ENCODE assay signal across 9 cellular contexts in the genomic region with DNA sequence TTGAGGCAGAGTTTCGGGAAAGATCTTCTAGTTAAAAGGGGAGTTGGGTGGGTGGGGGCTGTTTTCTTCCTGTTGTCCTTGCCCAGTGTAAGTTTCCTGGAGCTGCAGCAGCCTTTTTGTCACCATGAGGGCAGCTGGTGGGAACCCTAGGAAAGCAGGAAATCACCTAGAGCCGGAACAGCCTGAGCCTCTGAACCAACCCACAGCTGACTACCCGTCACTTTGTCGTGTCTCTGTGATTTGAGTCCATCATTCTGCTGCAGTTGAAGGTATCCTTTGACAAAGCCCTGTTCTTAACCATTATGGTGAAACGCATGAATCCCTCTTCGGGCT. TPM values are rescaled to one million over a fixed set of nuclear protein-coding genes. Genes with fewer than 3 reads are reported as not detected.
DNase-seq lines count a peak whose midpoint lies in the region; ATAC-seq, FAIRE-seq and TF ChIP-seq lines count a peak whose summit lies in the region.
"Had no signal": no experiment of that assay in that cellular context is flagged by ENCODE, and none has a peak within 500 bp of the region (broad histone marks: within the 10 kb centered on the region; RNA-seq: fewer than 3 reads in every experiment).

No MANE protein-coding gene starts in this region.

- peak overlapping the region; percentile 84 to 93 for H3K27ac ChIP-seq in SK-N-SH (ENCODE audit: low read depth in 2 of 2, low read length in 1 of 2)
- H3K27ac ChIP-seq in kidney (ENCODE audit: low read depth in 2 of 2, low read length in 2 of 2), result peak overlapping the region in 1 of 2 donors; percentile 80
- H3K27ac ChIP-seq in suprapubic skin, result peak overlapping the region; percentile 95

- H2AFZ ChIP-seq in SK-N-SH (ENCODE audit: low read depth), result peak overlapping the region; percentile 97; the same call in 1 of the 2 replicates

- FAIRE-seq in kidney (lab: Jason Lieb, UNC), result no peak
- FAIRE-seq: colon had no signal

- H3K4me3 ChIP-seq in SK-N-SH (ENCODE audit: low read depth in 2 of 2, low read length in 1 of 2) (peak overlapping the region; percentile 76 to 95), kidney (ENCODE audit: low read length in 2 of 2) (peak overlapping the region; percentile 98 to 100), suprapubic skin (peak overlapping the region; percentile 89)

- H3F3A ChIP-seq in SK-N-SH (replicated peaks; ENCODE audit: insufficient read depth), result peaks cover 7% of the 10 kb centered on the region

- CTCF ChIA-PET in SK-N-SH (lab: Yijun Ruan, JAX), result interaction anchor here (0.6 to 3.7 kb wide), 4 partner anchors 9 to 234 kb away, joined by 3 to 38 read pairs (median 8); no protein-coding TSS in a partner anchor

- H3K4me1 Mint-ChIP-seq in activated naive CD8-positive, alpha-beta T cell (ENCODE audit: low read depth), result peaks cover 42% of the 10 kb centered on the region

- TF ChIP-seq EP300 in SK-N-SH (IDR thresholded peaks at IDR 0.05; ENCODE audit: borderline replicate concordance in 1 of 2, low read depth in 1 of 2, low read length in 1 of 2), result no peak
- no peak for TF ChIP-seq EP300 in suprapubic skin (IDR thresholded peaks at IDR 0.05)

- TF ChIP-seq CTCF in SK-N-SH (IDR thresholded peaks at IDR 0.05), result no peak
- TF ChIP-seq CTCF in kidney (IDR thresholded peaks at IDR 0.05; ENCODE audit: borderline replicate concordance, extremely low read depth, insufficient read depth), result no peak
- TF ChIP-seq CTCF in suprapubic skin (IDR thresholded peaks at IDR 0.05), result no peak

- peak overlapping the region; percentile 96 for H3K4me2 ChIP-seq in SK-N-SH

- H3K36me3 ChIP-seq in SK-N-SH (replicated peaks in 1 of 2; ENCODE audit: control insufficient read depth in 1 of 2, insufficient read depth in 2 of 2, low read length in 1 of 2) (no peaks in the 10 kb centered on the region), kidney (ENCODE audit: control insufficient read depth in 1 of 2, insufficient read depth in 2 of 2, low read length in 2 of 2) (no peaks in the 10 kb centered on the region), suprapubic skin (no peaks in the 10 kb centered on the region)

- no peaks in the 10 kb centered on the region for H3K9me3 Mint-ChIP-seq in activated naive CD8-positive, alpha-beta T cell (ENCODE audit: low read depth)

- peaks cover 3 to 12% of the 10 kb centered on the region in 2 experiments; a peak in 1 of 4 replicates for H3K4me1 ChIP-seq in SK-N-SH (ENCODE audit: control insufficient read depth in 1 of 2, insufficient read depth in 2 of 2, low read depth in 1 of 2, low read length in 1 of 2)
- H3K4me1 ChIP-seq in kidney (ENCODE audit: control insufficient read depth in 1 of 2, insufficient read depth in 1 of 2, low read depth in 1 of 2, low read length in 2 of 2), result peaks cover 8 to 13% of the 10 kb centered on the region in 2 donors
- H3K4me1 ChIP-seq in suprapubic skin, result peaks cover 28% of the 10 kb centered on the region

- H3K27me3 ChIP-seq in SK-N-SH (ENCODE audit: insufficient read depth) (no peaks in the 10 kb centered on the region), suprapubic skin (no peaks in the 10 kb centered on the region)

- DNase-seq in SK-N-SH (no peak), kidney (no peak), suprapubic skin (ENCODE audit: low spot score in 2 of 2) (no peak), NCI-H510A treated with DMSO at 0.1 percent for 48 hours (lab: John Stamatoyannopoulos, UW) (no peak), islet precursor cell (no peak)
- no peak for DNase-seq in stimulated activated CD4-positive, alpha-beta T cell treated with anti-CD3 and anti-CD28 coated beads, Interleukin-4, amount 100 ng/mL, for 1 hour

- peaks cover 13% of the 10 kb centered on the region for H3K79me2 ChIP-seq in SK-N-SH (ENCODE audit: insufficient read depth)

- no peak for TF ChIP-seq POLR2A in suprapubic skin (IDR thresholded peaks at IDR 0.05)

- no peaks in the 10 kb centered on the region for H3K9me2 ChIP-seq in SK-N-SH

- no peaks in the 10 kb centered on the region for H3K9me3 ChIP-seq in SK-N-SH
- no peaks in the 10 kb centered on the region for H3K9me3 ChIP-seq in kidney (ENCODE audit: control insufficient read depth in 1 of 2, low read length in 2 of 2)
- no peaks in the 10 kb centered on the region for H3K9me3 ChIP-seq in suprapubic skin

- H3K36me3 Mint-ChIP-seq in activated naive CD8-positive, alpha-beta T cell, result peaks cover 5% of the 10 kb centered on the region

- H3K4me3 Mint-ChIP-seq in activated naive CD8-positive, alpha-beta T cell, result peak overlapping the region; percentile 99

- 89% methylated on average over 6 of the region's 6 CpGs for WGBS in SK-N-SH (ENCODE audit: low lambda C conversion rate)
- 65% methylated on average over 6 of the region's 6 CpGs for WGBS in suprapubic skin

- no peaks in the 10 kb centered on the region for H4K20me1 ChIP-seq in SK-N-SH (ENCODE audit: insufficient read depth)

- no peak for TF ChIP-seq RAD21 in SK-N-SH (IDR thresholded peaks at IDR 0.05; ENCODE audit: low read length)

- no peaks in the 10 kb centered on the region for H3K27me3 Mint-ChIP-seq in activated naive CD8-positive, alpha-beta T cell

- H3K9ac ChIP-seq in SK-N-SH, result peak overlapping the region; percentile 89
- H3K9ac ChIP-seq in kidney (ENCODE audit: low read length in 2 of 2), result no peak overlapping the region

- intact Hi-C loops in kidney (cut with DNase I), result no loop called here

- no peak for ATAC-seq in SK-N-SH treated with all-trans-retinoic acid at 6 μM for 48 hours

- H3K27ac Mint-ChIP-seq in activated naive CD8-positive, alpha-beta T cell, result peak overlapping the region; percentile 98

- POLR2A ChIA-PET in SK-N-SH (lab: Yijun Ruan, JAX), result interaction anchor here (1.3 to 2.7 kb wide), 5 partner anchors 10 to 26 kb away, joined by 4 to 49 read pairs (median 9); partner anchors contain the start of gene GLRX3

TF ChIP-seq in SK-N-SH, 30 proteins besides CTCF, POLR2A, EP300 and RAD21:
- TF ChIP-seq TCF12 (IDR thresholded peaks at IDR 0.05), result no peak
TF ChIP-seq in SK-N-SH: peak in this region for 0.

TF ChIP-seq in SK-N-SH treated with all-trans-retinoic acid at 6 μM for 48 hours, 23 proteins besides CTCF, POLR2A, EP300 and RAD21:
- TF ChIP-seq TOX (CRISPR knock-in tag; IDR thresholded peaks at IDR 0.05; ENCODE audit: borderline replicate concordance) (no peak), TCF4 (CRISPR knock-in tag; IDR thresholded peaks at IDR 0.05; ENCODE audit: borderline replicate concordance) (no peak), CREB5 (CRISPR knock-in tag; IDR thresholded peaks at IDR 0.05; ENCODE audit: low read depth) (no peak), ARNTL (CRISPR knock-in tag; IDR thresholded peaks at IDR 0.05; ENCODE audit: borderline replicate concordance, low read depth) (no peak), TSHZ2 (CRISPR knock-in tag; IDR thresholded peaks at IDR 0.05) (no peak), CSDC2 (CRISPR knock-in tag; IDR thresholded peaks at IDR 0.05) (no peak), BACH2 (CRISPR knock-in tag; IDR thresholded peaks at IDR 0.05; ENCODE audit: borderline replicate concordance) (no peak), PPARA (CRISPR knock-in tag; IDR thresholded peaks at IDR 0.05; ENCODE audit: borderline replicate concordance) (no peak)
TF ChIP-seq in SK-N-SH treated with all-trans-retinoic acid at 6 μM for 48 hours: peak in this region for 0.

RNA-seq across cellular contexts. Expression of gene C10orf143, which starts 1.2 kb away (rescaled TPM):
- polyA plus RNA-seq in SK-N-SH (2012; rRNA removed) (1.4 and 2.2 TPM in 2 replicates), kidney (ENCODE audit: insufficient read depth, low read depth, low replicate concordance) (9.2 TPM)
- 2.0 and 2.4 TPM in 2 replicates for polyA plus RNA-seq in SK-N-SH (2012; cell fraction: cytosol; rRNA removed)
- polyA plus RNA-seq in SK-N-SH (2012; cell fraction: nucleus; rRNA removed), result 2.4 and 3.1 TPM in 2 replicates
- total RNA-seq in kidney (6.6 TPM), suprapubic skin (1 to 10 TPM; 1.1 to 8.5 (median 4.5) TPM)

RNA-seq across cellular contexts. Expression of gene GLRX3, which starts 24.4 kb away (rescaled TPM):
- polyA plus RNA-seq in SK-N-SH (2012; rRNA removed), result 88.1 and 93.8 TPM in 2 replicates
- polyA plus RNA-seq in SK-N-SH (2012; cell fraction: cytosol; rRNA removed), result 91.5 and 117 TPM in 2 replicates
- polyA plus RNA-seq in SK-N-SH (2012; cell fraction: nucleus; rRNA removed), result 63.8 and 91.4 TPM in 2 replicates
- total RNA-seq in kidney, result 52.5 TPM
- 70.4 TPM for polyA plus RNA-seq in kidney (ENCODE audit: insufficient read depth, low read depth, low replicate concordance)
- total RNA-seq in suprapubic skin, result 100 to 1,000 TPM in 1 of 4 donors, 10 to 100 TPM in 3; 35.7 to 115 (median 44.7) TPM
